In the genomic region with DNA sequence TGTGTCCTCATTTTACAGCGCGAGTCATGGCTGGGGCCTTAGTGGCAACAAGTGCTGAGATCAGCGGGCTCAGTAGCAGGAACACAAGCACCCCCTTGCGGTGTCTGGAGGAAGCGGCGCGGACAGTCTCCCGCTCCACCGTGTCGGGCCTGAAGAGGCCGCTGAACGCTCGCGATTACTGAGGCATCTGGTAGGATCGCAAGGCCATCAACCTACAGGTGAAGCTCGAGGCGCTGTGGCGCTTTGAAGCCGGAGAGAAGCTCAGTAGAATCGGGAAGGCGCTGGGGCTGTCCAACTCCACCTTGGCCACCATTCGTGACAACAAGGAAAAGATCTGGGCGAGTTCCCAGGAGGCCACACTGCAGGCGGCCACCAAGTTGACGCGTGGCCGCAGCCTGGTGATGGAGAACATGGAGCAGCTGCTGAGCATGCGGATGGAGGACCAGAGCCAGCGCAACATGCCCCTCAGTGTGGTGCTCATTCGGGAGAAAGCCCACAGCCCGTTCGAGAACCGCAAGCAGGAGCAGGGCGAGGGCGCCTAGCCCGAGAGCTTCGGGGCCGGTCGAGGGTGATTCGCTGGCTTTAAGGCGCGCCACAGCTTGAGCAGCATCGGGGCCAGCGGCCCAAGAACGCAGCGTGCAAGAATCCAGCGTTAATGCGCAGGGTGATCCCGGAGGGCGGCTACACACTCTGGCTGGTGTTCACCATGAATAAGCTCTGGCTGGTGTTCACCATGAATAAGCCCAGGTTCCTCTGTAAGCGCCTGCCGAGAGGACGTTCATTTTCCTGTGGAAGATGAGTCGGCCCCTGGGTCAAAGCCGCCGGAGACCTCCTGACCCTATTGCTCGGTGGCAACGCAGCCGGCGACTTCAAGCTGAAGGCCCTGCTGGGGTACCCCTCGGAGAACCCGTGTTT, we compare ENCODE assay signal across 8 cellular contexts. TPM values are rescaled to one million over a fixed set of nuclear protein-coding genes. Genes with fewer than 3 reads are reported as not detected.
DNase-seq lines count a peak whose midpoint lies in the region; ATAC-seq and TF ChIP-seq lines count a peak whose summit lies in the region.

No MANE protein-coding gene starts in this region.

- H3K4me3 ChIP-seq in A673 (ENCODE audit: low read depth, low read length, poor library complexity, severe bottlenecking) = no peak overlapping the region

- H3K27me3 ChIP-seq in A673 (replicated peaks; ENCODE audit: insufficient read depth, low read depth, low read length, poor library complexity) = no peaks in the 10 kb centered on the region

- peaks cover 19% of the 10 kb centered on the region for H3K36me3 ChIP-seq in A673 (ENCODE audit: insufficient read depth, low read length, poor library complexity, severe bottlenecking)

- peak; percentile 85 for DNase-seq in A673 (ENCODE audit: low spot score)
- DNase-seq in RKO (ENCODE audit: low spot score) = peak; percentile 58
- peak; percentile 88 for DNase-seq in astrocyte of the hippocampus (ENCODE audit: low read depth, low spot score)
- peak; percentile 82 for DNase-seq in iPS-NIHi11 (ENCODE audit: low spot score)
- DNase-seq in stimulated activated CD4-positive, alpha-beta T cell treated with anti-CD3 and anti-CD28 coated beads, Interleukin-12 subunit alpha, Interleukin-12 subunit beta, amount 100 ng/mL, for 24 hours (ENCODE audit: low read depth in 2 of 2) = peak; percentile 83 to 92
- no peak for DNase-seq in NCI-H1092 treated with DMSO at 0.1 percent for 48 hours (lab: John Stamatoyannopoulos, UW)
- DNase-seq in amniotic stem cell (lab: John Stamatoyannopoulos, UW) = no peak

- CTCF ChIA-PET in A673 (lab: Charles Lee) = no interaction called here

- intact Hi-C loops in A673 (cut with micrococcal nuclease; ENCODE audit: unreplicated experiment) = no loop called here

- TF ChIP-seq CTCF in A673 (conservative IDR thresholded peaks at IDR 0.05; ENCODE audit: low read depth, low read length) = peak; percentile 94

- H3K27ac ChIP-seq in A673 (ENCODE audit: low read depth, low read length, poor library complexity, severe bottlenecking) = peak overlapping the region; percentile 60

- no peaks in the 10 kb centered on the region for H3K9me3 ChIP-seq in A673 (ENCODE audit: low read depth, low read length, poor library complexity, severe bottlenecking)

- ATAC-seq in GM21360 (IDR thresholded peaks at IDR 0.05; ENCODE audit: unreplicated experiment) = peak; percentile 65

- H3K4me1 ChIP-seq in A673 (ENCODE audit: insufficient read depth, low read length, poor library complexity, severe bottlenecking) = peaks cover 13% of the 10 kb centered on the region

- POLR2A ChIA-PET in A673 (lab: Charles Lee; ENCODE audit: low non-redundant PET) = no interaction called here

- BruUV-seq in A673 (replicated peaks; lab: Mats Ljungman, UMichigan) = no TSS peak

RNA-seq across cellular contexts. Expression of a gene that starts 8.3 kb away (rescaled TPM):
- 18.2 and 20.3 TPM in 2 replicates for total RNA-seq in A673 (2021)

RNA-seq across cellular contexts. Expression of a gene that starts 23.1 kb away (rescaled TPM):
- total RNA-seq in A673 (2021) = 182 and 185 TPM in 2 replicates

RNA-seq across cellular contexts. Expression of a gene that starts 26.6 kb away (rescaled TPM):
- 57.6 and 69.8 TPM in 2 replicates for total RNA-seq in A673 (2021)

RNA-seq across cellular contexts. Expression of a gene that starts 37.6 kb away (rescaled TPM):
- total RNA-seq in A673 (2021) = 985 and 1,038 TPM in 2 replicates

Comparison
In these comparisons a context has a peak if more than half of its experiments do, and no peak if none do; other contexts are left out.
1. DNase-seq: peak in A673 (single experiment), RKO (single experiment), astrocyte of the hippocampus (single experiment), iPS-NIHi11 (single experiment) and stimulated activated CD4-positive, alpha-beta T cell treated with anti-CD3 and anti-CD28 coated beads, Interleukin-12 subunit alpha, Interleukin-12 subunit beta, amount 100 ng/mL, for 24 hours (2 of 2); none in NCI-H1092 treated with DMSO at 0.1 percent for 48 hours (single experiment) and amniotic stem cell (single experiment).